In the genomic region with DNA sequence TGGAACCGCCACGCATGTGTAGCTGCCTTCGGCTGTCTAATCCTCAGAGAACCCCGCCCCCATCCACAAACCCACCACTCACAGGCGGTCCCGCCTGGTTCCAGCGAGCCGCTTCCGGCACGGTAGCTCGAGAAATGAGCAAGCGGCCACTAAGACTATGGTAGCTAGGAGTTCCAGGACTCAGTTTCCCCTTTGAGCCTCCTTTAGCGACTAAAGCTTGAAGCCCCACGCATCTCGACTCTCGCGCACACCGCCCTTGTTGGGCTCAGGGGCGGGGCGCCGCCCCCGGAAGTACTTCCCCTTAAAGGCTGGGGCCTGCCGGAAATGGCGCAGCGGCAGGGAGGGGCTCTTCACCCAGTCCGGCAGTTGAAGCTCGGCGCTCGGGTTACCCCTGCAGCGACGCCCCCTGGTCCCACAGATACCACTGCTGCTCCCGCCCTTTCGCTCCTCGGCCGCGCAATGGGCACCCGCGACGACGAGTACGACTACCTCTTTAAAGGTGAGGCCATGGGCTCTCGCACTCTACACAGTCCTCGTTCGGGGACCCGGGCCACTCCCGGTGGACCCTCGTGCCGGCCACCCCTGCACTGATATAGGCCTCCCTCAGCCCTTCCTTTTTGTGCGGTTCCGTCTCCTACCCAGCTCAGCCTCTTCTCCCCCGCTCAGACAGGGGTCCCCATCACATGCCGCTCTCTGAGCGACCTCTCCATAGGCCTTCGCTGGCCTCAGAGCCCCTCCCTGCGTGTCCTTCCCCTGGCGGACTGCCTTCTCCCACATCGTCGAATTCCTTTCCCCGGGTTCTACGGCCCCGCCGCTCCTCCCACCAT, we compare ENCODE assay signal across 1 cellular context.
TF ChIP-seq lines count a peak whose summit lies in the region.

A gene (plus strand): TSS at position 365 of the 827 bp plus-strand sequence. CDS start 95 bp downstream, at position 460.

TF ChIP-seq in HepG2, 621 proteins besides CTCF, POLR2A, EP300 and RAD21 (continued from another document and continues in another):
- TF ChIP-seq, protein P1, sequence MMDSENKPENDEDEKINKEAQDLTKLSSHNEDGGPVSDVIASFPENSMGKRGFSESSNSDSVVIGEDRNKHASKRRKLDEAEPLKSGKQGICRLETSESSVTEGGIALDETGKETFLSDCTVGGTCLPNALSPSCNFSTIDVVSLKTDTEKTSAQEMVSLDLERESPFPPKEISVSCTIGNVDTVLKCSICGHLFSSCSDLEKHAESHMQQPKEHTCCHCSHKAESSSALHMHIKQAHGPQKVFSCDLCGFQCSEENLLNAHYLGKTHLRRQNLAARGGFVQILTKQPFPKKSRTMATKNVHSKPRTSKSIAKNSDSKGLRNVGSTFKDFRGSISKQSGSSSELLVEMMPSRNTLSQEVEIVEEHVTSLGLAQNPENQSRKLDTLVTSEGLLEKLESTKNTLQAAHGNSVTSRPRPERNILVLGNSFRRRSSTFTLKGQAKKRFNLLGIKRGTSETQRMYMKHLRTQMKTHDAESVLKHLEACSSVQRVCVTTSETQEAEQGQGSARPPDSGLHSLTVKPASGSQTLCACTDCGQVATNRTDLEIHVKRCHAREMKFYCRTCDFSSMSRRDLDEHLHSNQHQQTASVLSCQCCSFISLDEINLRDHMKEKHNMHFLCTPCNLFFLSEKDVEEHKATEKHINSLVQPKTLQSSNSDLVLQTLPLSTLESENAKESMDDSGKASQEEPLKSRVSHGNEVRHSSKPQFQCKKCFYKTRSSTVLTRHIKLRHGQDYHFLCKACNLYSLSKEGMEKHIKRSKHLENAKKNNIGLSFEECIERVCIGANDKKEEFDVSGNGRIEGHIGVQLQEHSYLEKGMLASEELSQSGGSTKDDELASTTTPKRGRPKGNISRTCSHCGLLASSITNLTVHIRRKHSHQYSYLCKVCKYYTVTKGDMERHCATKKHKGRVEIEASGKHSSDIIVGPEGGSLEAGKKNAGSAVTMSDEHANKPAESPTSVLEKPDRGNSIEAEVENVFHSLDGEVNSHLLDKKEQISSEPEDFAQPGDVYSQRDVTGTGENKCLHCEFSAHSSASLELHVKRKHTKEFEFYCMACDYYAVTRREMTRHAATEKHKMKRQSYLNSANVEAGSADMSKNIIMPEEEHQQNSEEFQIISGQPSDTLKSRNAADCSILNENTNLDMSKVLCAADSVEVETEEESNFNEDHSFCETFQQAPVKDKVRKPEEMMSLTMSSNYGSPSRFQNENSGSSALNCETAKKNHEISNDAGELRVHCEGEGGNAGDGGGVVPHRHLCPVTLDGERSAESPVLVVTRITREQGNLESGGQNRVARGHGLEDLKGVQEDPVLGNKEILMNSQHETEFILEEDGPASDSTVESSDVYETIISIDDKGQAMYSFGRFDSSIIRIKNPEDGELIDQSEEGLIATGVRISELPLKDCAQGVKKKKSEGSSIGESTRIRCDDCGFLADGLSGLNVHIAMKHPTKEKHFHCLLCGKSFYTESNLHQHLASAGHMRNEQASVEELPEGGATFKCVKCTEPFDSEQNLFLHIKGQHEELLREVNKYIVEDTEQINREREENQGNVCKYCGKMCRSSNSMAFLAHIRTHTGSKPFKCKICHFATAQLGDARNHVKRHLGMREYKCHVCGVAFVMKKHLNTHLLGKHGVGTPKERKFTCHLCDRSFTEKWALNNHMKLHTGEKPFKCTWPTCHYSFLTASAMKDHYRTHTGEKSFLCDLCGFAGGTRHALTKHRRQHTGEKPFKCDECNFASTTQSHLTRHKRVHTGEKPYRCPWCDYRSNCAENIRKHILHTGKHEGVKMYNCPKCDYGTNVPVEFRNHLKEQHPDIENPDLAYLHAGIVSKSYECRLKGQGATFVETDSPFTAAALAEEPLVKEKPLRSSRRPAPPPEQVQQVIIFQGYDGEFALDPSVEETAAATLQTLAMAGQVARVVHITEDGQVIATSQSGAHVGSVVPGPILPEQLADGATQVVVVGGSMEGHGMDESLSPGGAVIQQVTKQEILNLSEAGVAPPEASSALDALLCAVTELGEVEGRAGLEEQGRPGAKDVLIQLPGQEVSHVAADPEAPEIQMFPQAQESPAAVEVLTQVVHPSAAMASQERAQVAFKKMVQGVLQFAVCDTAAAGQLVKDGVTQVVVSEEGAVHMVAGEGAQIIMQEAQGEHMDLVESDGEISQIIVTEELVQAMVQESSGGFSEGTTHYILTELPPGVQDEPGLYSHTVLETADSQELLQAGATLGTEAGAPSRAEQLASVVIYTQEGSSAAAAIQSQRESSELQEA (CRISPR knock-in tag; IDR thresholded peaks at IDR 0.05; ENCODE audit: not compliant biosample characterization), result peak; percentile 54
- no peak for TF ChIP-seq HOXA9 (CRISPR knock-in tag; IDR thresholded peaks at IDR 0.05; ENCODE audit: borderline replicate concordance)
- TF ChIP-seq, protein P2, sequence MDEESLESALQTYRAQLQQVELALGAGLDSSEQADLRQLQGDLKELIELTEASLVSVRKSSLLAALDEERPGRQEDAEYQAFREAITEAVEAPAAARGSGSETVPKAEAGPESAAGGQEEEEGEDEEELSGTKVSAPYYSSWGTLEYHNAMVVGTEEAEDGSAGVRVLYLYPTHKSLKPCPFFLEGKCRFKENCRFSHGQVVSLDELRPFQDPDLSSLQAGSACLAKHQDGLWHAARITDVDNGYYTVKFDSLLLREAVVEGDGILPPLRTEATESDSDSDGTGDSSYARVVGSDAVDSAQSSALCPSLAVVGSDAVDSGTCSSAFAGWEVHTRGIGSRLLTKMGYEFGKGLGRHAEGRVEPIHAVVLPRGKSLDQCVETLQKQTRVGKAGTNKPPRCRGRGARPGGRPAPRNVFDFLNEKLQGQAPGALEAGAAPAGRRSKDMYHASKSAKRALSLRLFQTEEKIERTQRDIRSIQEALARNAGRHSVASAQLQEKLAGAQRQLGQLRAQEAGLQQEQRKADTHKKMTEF (CRISPR knock-in tag; IDR thresholded peaks at IDR 0.05), result peak; percentile 90
- no peak; the same call in 1 of the 2 replicates for TF ChIP-seq ZNF224 (CRISPR knock-in tag; IDR thresholded peaks at IDR 0.05)
- TF ChIP-seq ZNF790 (CRISPR knock-in tag; IDR thresholded peaks at IDR 0.05; ENCODE audit: borderline replicate concordance), result no peak; the same call in 1 of the 2 replicates
- 0 out of 2 replicates have a peak, but pooled peaks have one; percentile 41 for TF ChIP-seq ELF4 (CRISPR knock-in tag; IDR thresholded peaks at IDR 0.05; ENCODE audit: borderline replicate concordance)
- TF ChIP-seq ZKSCAN5 (CRISPR knock-in tag; IDR thresholded peaks at IDR 0.05), result no peak
- peak; percentile 81 for TF ChIP-seq ZNF441 (CRISPR knock-in tag; IDR thresholded peaks at IDR 0.05; ENCODE audit: borderline replicate concordance)
- TF ChIP-seq HOXD1 (CRISPR knock-in tag; IDR thresholded peaks at IDR 0.05), result 0 out of 2 replicates have a peak, but pooled peaks have one; percentile 51
- TF ChIP-seq, protein P3, sequence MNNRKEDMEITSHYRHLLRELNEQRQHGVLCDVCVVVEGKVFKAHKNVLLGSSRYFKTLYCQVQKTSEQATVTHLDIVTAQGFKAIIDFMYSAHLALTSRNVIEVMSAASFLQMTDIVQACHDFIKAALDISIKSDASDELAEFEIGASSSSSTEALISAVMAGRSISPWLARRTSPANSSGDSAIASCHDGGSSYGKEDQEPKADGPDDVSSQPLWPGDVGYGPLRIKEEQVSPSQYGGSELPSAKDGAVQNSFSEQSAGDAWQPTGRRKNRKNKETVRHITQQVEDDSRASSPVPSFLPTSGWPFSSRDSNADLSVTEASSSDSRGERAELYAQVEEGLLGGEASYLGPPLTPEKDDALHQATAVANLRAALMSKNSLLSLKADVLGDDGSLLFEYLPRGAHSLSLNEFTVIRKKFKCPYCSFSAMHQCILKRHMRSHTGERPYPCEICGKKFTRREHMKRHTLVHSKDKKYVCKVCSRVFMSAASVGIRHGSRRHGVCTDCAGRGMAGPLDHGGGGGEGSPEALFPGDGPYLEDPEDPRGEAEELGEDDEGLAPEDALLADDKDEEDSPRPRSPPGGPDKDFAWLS (CRISPR knock-in tag; IDR thresholded peaks at IDR 0.05; ENCODE audit: borderline replicate concordance), result no peak
- no peak for TF ChIP-seq ZNF839 (CRISPR knock-in tag; IDR thresholded peaks at IDR 0.05; ENCODE audit: borderline replicate concordance)
- no peak for TF ChIP-seq SRSF4 (IDR thresholded peaks at IDR 0.05; ENCODE audit: low read depth, low read length, poor library complexity, severe bottlenecking)
- TF ChIP-seq CCDC6 (CRISPR knock-in tag; IDR thresholded peaks at IDR 0.05), result peak; percentile 69
- TF ChIP-seq ZNF230 (CRISPR knock-in tag; IDR thresholded peaks at IDR 0.05), result peak; percentile 55; the same call in 1 of the 2 replicates
- TF ChIP-seq, protein P4, sequence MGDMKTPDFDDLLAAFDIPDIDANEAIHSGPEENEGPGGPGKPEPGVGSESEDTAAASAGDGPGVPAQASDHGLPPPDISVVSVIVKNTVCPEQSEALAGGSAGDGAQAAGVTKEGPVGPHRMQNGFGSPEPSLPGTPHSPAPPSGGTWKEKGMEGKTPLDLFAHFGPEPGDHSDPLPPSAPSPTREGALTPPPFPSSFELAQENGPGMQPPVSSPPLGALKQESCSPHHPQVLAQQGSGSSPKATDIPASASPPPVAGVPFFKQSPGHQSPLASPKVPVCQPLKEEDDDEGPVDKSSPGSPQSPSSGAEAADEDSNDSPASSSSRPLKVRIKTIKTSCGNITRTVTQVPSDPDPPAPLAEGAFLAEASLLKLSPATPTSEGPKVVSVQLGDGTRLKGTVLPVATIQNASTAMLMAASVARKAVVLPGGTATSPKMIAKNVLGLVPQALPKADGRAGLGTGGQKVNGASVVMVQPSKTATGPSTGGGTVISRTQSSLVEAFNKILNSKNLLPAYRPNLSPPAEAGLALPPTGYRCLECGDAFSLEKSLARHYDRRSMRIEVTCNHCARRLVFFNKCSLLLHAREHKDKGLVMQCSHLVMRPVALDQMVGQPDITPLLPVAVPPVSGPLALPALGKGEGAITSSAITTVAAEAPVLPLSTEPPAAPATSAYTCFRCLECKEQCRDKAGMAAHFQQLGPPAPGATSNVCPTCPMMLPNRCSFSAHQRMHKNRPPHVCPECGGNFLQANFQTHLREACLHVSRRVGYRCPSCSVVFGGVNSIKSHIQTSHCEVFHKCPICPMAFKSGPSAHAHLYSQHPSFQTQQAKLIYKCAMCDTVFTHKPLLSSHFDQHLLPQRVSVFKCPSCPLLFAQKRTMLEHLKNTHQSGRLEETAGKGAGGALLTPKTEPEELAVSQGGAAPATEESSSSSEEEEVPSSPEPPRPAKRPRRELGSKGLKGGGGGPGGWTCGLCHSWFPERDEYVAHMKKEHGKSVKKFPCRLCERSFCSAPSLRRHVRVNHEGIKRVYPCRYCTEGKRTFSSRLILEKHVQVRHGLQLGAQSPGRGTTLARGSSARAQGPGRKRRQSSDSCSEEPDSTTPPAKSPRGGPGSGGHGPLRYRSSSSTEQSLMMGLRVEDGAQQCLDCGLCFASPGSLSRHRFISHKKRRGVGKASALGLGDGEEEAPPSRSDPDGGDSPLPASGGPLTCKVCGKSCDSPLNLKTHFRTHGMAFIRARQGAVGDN (CRISPR knock-in tag; IDR thresholded peaks at IDR 0.05), result peak; percentile 94
- no peak for TF ChIP-seq TGIF2 (CRISPR knock-in tag; IDR thresholded peaks at IDR 0.05)
- peak; percentile 84 for TF ChIP-seq TBX2 (CRISPR knock-in tag; IDR thresholded peaks at IDR 0.05; ENCODE audit: borderline replicate concordance)
- no peak for TF ChIP-seq HOXA7 (CRISPR knock-in tag; IDR thresholded peaks at IDR 0.05)
- TF ChIP-seq CREB1 (IDR thresholded peaks at IDR 0.05), result peak; percentile 70
- TF ChIP-seq CREB1 (CRISPR knock-in tag; IDR thresholded peaks at IDR 0.05), result peak; percentile 96
- TF ChIP-seq PAWR (CRISPR knock-in tag; IDR thresholded peaks at IDR 0.05; ENCODE audit: borderline replicate concordance), result no peak
- no peak; the same call in 1 of the 2 replicates for TF ChIP-seq GATA4 (IDR thresholded peaks at IDR 0.05; ENCODE audit: borderline replicate concordance, low read depth)
- TF ChIP-seq ZNF564 (CRISPR knock-in tag; IDR thresholded peaks at IDR 0.05), result no peak
- TF ChIP-seq SIX1 (CRISPR knock-in tag; IDR thresholded peaks at IDR 0.05; ENCODE audit: borderline replicate concordance), result peak; percentile 13; the same call in 1 of the 2 replicates
- peak; percentile 51; the same call in 1 of the 2 replicates for TF ChIP-seq ZNF629 (CRISPR knock-in tag; conservative IDR thresholded peaks at IDR 0.05)
- TF ChIP-seq NBN (conservative IDR thresholded peaks at IDR 0.05), result no peak
- TF ChIP-seq, protein P5, sequence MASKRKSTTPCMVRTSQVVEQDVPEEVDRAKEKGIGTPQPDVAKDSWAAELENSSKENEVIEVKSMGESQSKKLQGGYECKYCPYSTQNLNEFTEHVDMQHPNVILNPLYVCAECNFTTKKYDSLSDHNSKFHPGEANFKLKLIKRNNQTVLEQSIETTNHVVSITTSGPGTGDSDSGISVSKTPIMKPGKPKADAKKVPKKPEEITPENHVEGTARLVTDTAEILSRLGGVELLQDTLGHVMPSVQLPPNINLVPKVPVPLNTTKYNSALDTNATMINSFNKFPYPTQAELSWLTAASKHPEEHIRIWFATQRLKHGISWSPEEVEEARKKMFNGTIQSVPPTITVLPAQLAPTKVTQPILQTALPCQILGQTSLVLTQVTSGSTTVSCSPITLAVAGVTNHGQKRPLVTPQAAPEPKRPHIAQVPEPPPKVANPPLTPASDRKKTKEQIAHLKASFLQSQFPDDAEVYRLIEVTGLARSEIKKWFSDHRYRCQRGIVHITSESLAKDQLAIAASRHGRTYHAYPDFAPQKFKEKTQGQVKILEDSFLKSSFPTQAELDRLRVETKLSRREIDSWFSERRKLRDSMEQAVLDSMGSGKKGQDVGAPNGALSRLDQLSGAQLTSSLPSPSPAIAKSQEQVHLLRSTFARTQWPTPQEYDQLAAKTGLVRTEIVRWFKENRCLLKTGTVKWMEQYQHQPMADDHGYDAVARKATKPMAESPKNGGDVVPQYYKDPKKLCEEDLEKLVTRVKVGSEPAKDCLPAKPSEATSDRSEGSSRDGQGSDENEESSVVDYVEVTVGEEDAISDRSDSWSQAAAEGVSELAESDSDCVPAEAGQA (IDR thresholded peaks at IDR 0.05; ENCODE audit: low read depth), result no peak; the same call in 1 of the 2 replicates
- TF ChIP-seq, protein P5 (CRISPR knock-in tag; IDR thresholded peaks at IDR 0.05; ENCODE audit: borderline replicate concordance), result no peak
- peak; percentile 63; the same call in 1 of the 2 replicates for TF ChIP-seq CC2D1A (CRISPR knock-in tag; IDR thresholded peaks at IDR 0.05)
